In genomic region chr20:46700481-46700880, GRCh38 we compare ENCODE assay signal across 26 cellular contexts. TPM values are rescaled to one million over a fixed set of nuclear protein-coding genes. Genes with fewer than 3 reads are reported as not detected.
"Had no signal": no experiment of that assay in that cellular context is flagged by ENCODE, and none has a peak within 500 bp of the region (broad histone marks: within the 10 kb centered on the region; RNA-seq: fewer than 3 reads in every experiment).

No MANE protein-coding gene starts in this region.

- H3K36me3 ChIP-seq: adrenal gland, cardiac muscle cell, esophagus squamous epithelium, heart right ventricle, right atrium auricular region, suprapubic skin, tibial artery had no signal

- H3K4me3 ChIP-seq: adrenal gland, body of pancreas, cardiac muscle cell, esophagus squamous epithelium, heart right ventricle, right atrium auricular region, suprapubic skin, tibial artery had no signal

- FAIRE-seq: endometrium, TTC549 had no signal

- H3K4me1 ChIP-seq: adrenal gland, body of pancreas, esophagus squamous epithelium, heart right ventricle, tibial artery had no signal

- H3K9me3 ChIP-seq: adrenal gland, body of pancreas, esophagus squamous epithelium, suprapubic skin, tibial artery had no signal

- ATAC-seq: body of pancreas, heart right ventricle had no signal

- DNase-seq: activated CD4-positive, alpha-beta T cell treated with anti-CD3 and anti-CD28 coated beads for 4 hours; activated CD4-positive, alpha-beta T cell treated with anti-CD3 and anti-CD28 coated beads, Interleukin-2, amount 50 U/mL, for 48 hours; activated effector memory CD4-positive, alpha-beta T cell treated with anti-CD3 and anti-CD28 coated beads, Interleukin-2, amount 50 U/mL, for 16 hours; activated naive CD4-positive, alpha-beta T cell treated with anti-CD3 and anti-CD28 coated beads for 36 hours; activated naive CD8-positive, alpha-beta T cell treated with anti-CD3 and anti-CD28 coated beads for 36 hours; adrenal gland; aorta; effector CD8-positive, alpha-beta T cell; esophagus squamous epithelium; heart right ventricle; midbrain; naive thymus-derived CD4-positive, alpha-beta T cell; occipital lobe; stimulated activated CD4-positive, alpha-beta T cell treated with anti-CD3 and anti-CD28 coated beads, Interleukin-2, amount 100 ng/mL, for 24 hours; stimulated activated naive CD4-positive, alpha-beta T cell; tibial artery had no signal

- H3K27ac ChIP-seq: adrenal gland, body of pancreas, cardiac muscle cell, epithelial cell of prostate, esophagus squamous epithelium, heart right ventricle, right atrium auricular region, suprapubic skin, tibial artery, VCaP had no signal

- H3K27me3 ChIP-seq: adrenal gland, body of pancreas, cardiac muscle cell, right atrium auricular region, suprapubic skin had no signal

RNA-seq across cellular contexts. Expression of gene SLC2A10, which starts 9.0 kb away (rescaled TPM):
- total RNA-seq: activated naive CD4-positive, alpha-beta T cell treated with anti-CD3 and anti-CD28 coated beads for 36 hours; T-helper 1 cell treated with Interleukin-12 subunit alpha and Interleukin-12 subunit beta and Interleukin-4 antibody, amounts not matched to agents 30 ng/mL and 1 ng/mL, for 36 hours had no signal
- polyA plus RNA-seq: naive thymus-derived CD4-positive, alpha-beta T cell; neural cell had no signal

RNA-seq across cellular contexts. Expression of gene SLC13A3, which starts 49.2 kb away (rescaled TPM):
- total RNA-seq: activated naive CD4-positive, alpha-beta T cell treated with anti-CD3 and anti-CD28 coated beads for 36 hours; activated naive CD8-positive, alpha-beta T cell treated with anti-CD3 and anti-CD28 coated beads for 36 hours had no signal
- polyA plus RNA-seq: naive thymus-derived CD4-positive, alpha-beta T cell had no signal
